In genomic region chr1:3904006-3904842, GRCh38 we compare ENCODE assay signal across 15 cellular contexts. TPM values are rescaled to one million over a fixed set of nuclear protein-coding genes. Genes with fewer than 3 reads are reported as not detected.
DNase-seq lines count a peak whose midpoint lies in the region; ATAC-seq lines count a peak whose summit lies in the region.
"Had no signal": no experiment of that assay in that cellular context is flagged by ENCODE, and none has a peak within 500 bp of the region (broad histone marks: within the 10 kb centered on the region; RNA-seq: fewer than 3 reads in every experiment).

No MANE protein-coding gene starts in this region.

- peaks cover 17% of the 10 kb centered on the region for H3K4me1 ChIP-seq in NT2/D1 (ENCODE audit: insufficient read depth, insufficient read length)
- H3K4me1 ChIP-seq: parathyroid adenoma, uterus had no signal

- H3K36me3 ChIP-seq in NT2/D1 (ENCODE audit: insufficient read depth, insufficient read length, low read length), result peaks cover 2% of the 10 kb centered on the region
- H3K36me3 ChIP-seq: uterus had no signal

- peak overlapping the region; percentile 50 for H3K9ac ChIP-seq in NT2/D1 (ENCODE audit: insufficient read length, low read depth)
- H3K9ac ChIP-seq: parathyroid adenoma, SK-N-SH had no signal

- H3K4me3 Mint-ChIP-seq in activated naive CD4-positive, alpha-beta T cell treated with anti-CD3 and anti-CD28 coated beads for 36 hours, result no peak overlapping the region
- peak overlapping the region in 1 of 2 donors; percentile 97 for H3K4me3 Mint-ChIP-seq in effector memory CD8-positive, alpha-beta T cell
- H3K4me3 Mint-ChIP-seq in stimulated activated effector memory CD8-positive, alpha-beta T cell treated with anti-CD3 and anti-CD28 coated beads, Interleukin-12 subunit alpha, Interleukin-12 subunit beta, amount 100 ng/mL, for 72 hours, result peak overlapping the region; percentile 18
- H3K4me3 Mint-ChIP-seq: memory B cell had no signal

- peak; percentile 3 for DNase-seq in activated naive CD4-positive, alpha-beta T cell treated with anti-CD3 and anti-CD28 coated beads for 36 hours
- DNase-seq in activated naive CD4-positive, alpha-beta T cell treated with Interleukin-2 at 50 U/mL for 16 hours, result no peak
- DNase-seq in NT2/D1 (ENCODE audit: low read depth, low spot score) (no peak), NCI-H2107 (lab: John Stamatoyannopoulos, UW) (no peak), NCI-H2107 treated with DMSO at 0.1 percent for 48 hours (lab: John Stamatoyannopoulos, UW; ENCODE audit: unreplicated experiment) (no peak), midbrain (lab: John Stamatoyannopoulos, UW) (no peak)
- DNase-seq in effector memory CD8-positive, alpha-beta T cell, result no peak
- DNase-seq in stimulated activated effector memory CD8-positive, alpha-beta T cell treated with anti-CD3 and anti-CD28 coated beads, Interleukin-12 subunit alpha, Interleukin-12 subunit beta, amount 100 ng/mL, for 72 hours (ENCODE audit: low spot score in 2 of 2), result no peak
- DNase-seq: amygdala, SK-N-SH, uterus had no signal

- no peaks in the 10 kb centered on the region for H3K9me3 Mint-ChIP-seq in activated naive CD4-positive, alpha-beta T cell treated with anti-CD3 and anti-CD28 coated beads for 36 hours
- H3K9me3 Mint-ChIP-seq in effector memory CD8-positive, alpha-beta T cell, result no peaks in the 10 kb centered on the region
- H3K9me3 Mint-ChIP-seq in stimulated activated effector memory CD8-positive, alpha-beta T cell treated with anti-CD3 and anti-CD28 coated beads, Interleukin-12 subunit alpha, Interleukin-12 subunit beta, amount 100 ng/mL, for 72 hours, result no peaks in the 10 kb centered on the region
- H3K9me3 Mint-ChIP-seq: memory B cell; stimulated activated naive CD8-positive, alpha-beta T cell treated with anti-CD3 and anti-CD28 coated beads, Interleukin-15, Interleukin-2, amounts not matched to agents 100 ng/mL and 50 ng/mL, for 24 hours had no signal

- H3K27ac Mint-ChIP-seq in activated naive CD4-positive, alpha-beta T cell treated with anti-CD3 and anti-CD28 coated beads for 36 hours, result peak overlapping the region; percentile 68
- H3K27ac Mint-ChIP-seq in effector memory CD8-positive, alpha-beta T cell, result peak overlapping the region; percentile 69 to 92
- H3K27ac Mint-ChIP-seq in stimulated activated effector memory CD8-positive, alpha-beta T cell treated with anti-CD3 and anti-CD28 coated beads, Interleukin-12 subunit alpha, Interleukin-12 subunit beta, amount 100 ng/mL, for 72 hours, result no peak overlapping the region
- H3K27ac Mint-ChIP-seq: memory B cell had no signal

- no peaks in the 10 kb centered on the region for H3K9me3 ChIP-seq in NT2/D1 (ENCODE audit: insufficient read depth, low read length)
- H3K9me3 ChIP-seq: SK-N-SH, uterus had no signal

- intact Hi-C loops in activated naive CD4-positive, alpha-beta T cell treated with anti-CD3 and anti-CD28 coated beads for 36 hours (cut with micrococcal nuclease), result loop anchor here (5.0 kb wide), 2 partner anchors 183 to 1327 kb away; no protein-coding TSS in a partner anchor

- no peaks in the 10 kb centered on the region for H3K27me3 ChIP-seq in NT2/D1 (ENCODE audit: insufficient read depth, insufficient read length)
- H3K27me3 ChIP-seq: uterus had no signal

- H3K36me3 Mint-ChIP-seq in activated naive CD4-positive, alpha-beta T cell treated with anti-CD3 and anti-CD28 coated beads for 36 hours (ENCODE audit: low read depth), result peaks cover 1% of the 10 kb centered on the region
- H3K36me3 Mint-ChIP-seq in effector memory CD8-positive, alpha-beta T cell (ENCODE audit: insufficient read depth), result peaks cover 8% of the 10 kb centered on the region
- H3K36me3 Mint-ChIP-seq in stimulated activated effector memory CD8-positive, alpha-beta T cell treated with anti-CD3 and anti-CD28 coated beads, Interleukin-12 subunit alpha, Interleukin-12 subunit beta, amount 100 ng/mL, for 72 hours, result peaks cover 6% of the 10 kb centered on the region
- H3K36me3 Mint-ChIP-seq: memory B cell had no signal

- H3K27me3 Mint-ChIP-seq in activated naive CD4-positive, alpha-beta T cell treated with anti-CD3 and anti-CD28 coated beads for 36 hours (ENCODE audit: low read depth), result no peaks in the 10 kb centered on the region
- no peaks in the 10 kb centered on the region for H3K27me3 Mint-ChIP-seq in effector memory CD8-positive, alpha-beta T cell
- H3K27me3 Mint-ChIP-seq: stimulated activated naive CD8-positive, alpha-beta T cell treated with anti-CD3 and anti-CD28 coated beads, Interleukin-15, Interleukin-2, amounts not matched to agents 100 ng/mL and 50 ng/mL, for 24 hours had no signal

- no peak for ATAC-seq in effector memory CD8-positive, alpha-beta T cell (replicated peaks)
- no peak for ATAC-seq in stimulated activated effector memory CD8-positive, alpha-beta T cell treated with anti-CD3 and anti-CD28 coated beads, Interleukin-12 subunit alpha, Interleukin-12 subunit beta, amount 100 ng/mL, for 72 hours

- H3K4me1 Mint-ChIP-seq in activated naive CD4-positive, alpha-beta T cell treated with anti-CD3 and anti-CD28 coated beads for 36 hours (ENCODE audit: low read depth), result peaks cover 31% of the 10 kb centered on the region
- peaks cover 19 to 20% of the 10 kb centered on the region in 2 donors for H3K4me1 Mint-ChIP-seq in effector memory CD8-positive, alpha-beta T cell (ENCODE audit: low read depth in 2 of 2)
- H3K4me1 Mint-ChIP-seq in stimulated activated effector memory CD8-positive, alpha-beta T cell treated with anti-CD3 and anti-CD28 coated beads, Interleukin-12 subunit alpha, Interleukin-12 subunit beta, amount 100 ng/mL, for 72 hours, result peaks cover 25% of the 10 kb centered on the region

- no peak overlapping the region for H3K4me3 ChIP-seq in NT2/D1 (ENCODE audit: insufficient read length, low read depth)
- H3K4me3 ChIP-seq: skin epidermis, uterus had no signal

- CTCF ChIA-PET in activated naive CD4-positive, alpha-beta T cell treated with anti-CD3 and anti-CD28 coated beads for 36 hours (lab: Charles Lee), result interaction anchor here (0.6 kb wide), 1 partner anchor 395 kb away, joined by 3 read pairs; no protein-coding TSS in a partner anchor

RNA-seq across cellular contexts. Expression of gene C1orf174, which starts 4.2 kb away (rescaled TPM):
- 10 to 100 TPM; 29.5 to 30.6 TPM for total RNA-seq in activated naive CD4-positive, alpha-beta T cell treated with anti-CD3 and anti-CD28 coated beads for 36 hours

RNA-seq across cellular contexts. Expression of gene DFFB, which starts 46.9 kb away (rescaled TPM):
- 1 to 10 TPM; 6.3 to 6.5 TPM for total RNA-seq in activated naive CD4-positive, alpha-beta T cell treated with anti-CD3 and anti-CD28 coated beads for 36 hours

RNA-seq across cellular contexts. Expression of gene CEP104, which starts 47.2 kb away (rescaled TPM):
- total RNA-seq in activated naive CD4-positive, alpha-beta T cell treated with anti-CD3 and anti-CD28 coated beads for 36 hours, result 10 to 100 TPM; 25.4 to 27.3 TPM
